Comparison of ENCODE assay signal across 31 cellular contexts in genomic region chr9:126619336-126619919, GRCh38. TPM values are rescaled to one million over a fixed set of nuclear protein-coding genes. Genes with fewer than 3 reads are reported as not detected.
DNase-seq lines count a peak whose midpoint lies in the region; ATAC-seq, FAIRE-seq and TF ChIP-seq lines count a peak whose summit lies in the region.
"Had no signal": no experiment of that assay in that cellular context is flagged by ENCODE, and none has a peak within 500 bp of the region (broad histone marks: within the 10 kb centered on the region; RNA-seq: fewer than 3 reads in every experiment).

No MANE protein-coding gene starts in this region.

- H3K4me1 ChIP-seq in GM23338 (ENCODE audit: insufficient read depth): peaks cover 80% of the 10 kb centered on the region
- H3K4me1 ChIP-seq in iPS-15b (ENCODE audit: control insufficient read depth, insufficient read depth, low read length): peaks cover 17% of the 10 kb centered on the region
- peaks cover 50% of the 10 kb centered on the region for H3K4me1 ChIP-seq in neural progenitor cell
- H3K4me1 ChIP-seq: adrenal gland had no signal

- FAIRE-seq in HTR-8/SVneo (lab: Jason Lieb, UNC): no peak
- FAIRE-seq: islet of Langerhans had no signal

- H3K9me3 Mint-ChIP-seq in GM23338 (no peaks in the 10 kb centered on the region), WTC11 (no peaks in the 10 kb centered on the region), neural progenitor cell (no peaks in the 10 kb centered on the region)
- H3K9me3 Mint-ChIP-seq: activated B cell treated with CpG ODN at 0.5 μM for 24 hours; activated naive CD4-positive, alpha-beta T cell treated with anti-CD3 and anti-CD28 coated beads for 36 hours; activated T-helper 1 cell treated with anti-CD3 and anti-CD28 coated beads, Interleukin-12 subunit alpha, Interleukin-12 subunit beta, Interleukin-2, Interleukin-4 antibody, amounts not matched to agents 30 ng/mL and 10 ng/mL and 1 ng/mL, durations not matched to agents 14 hours and 24 hours and 36 hours; naive thymus-derived CD4-positive, alpha-beta T cell; T-cell had no signal

- H4K20me1 ChIP-seq in GM23338 (replicated peaks; ENCODE audit: insufficient read depth) (peaks cover 18% of the 10 kb centered on the region), neural progenitor cell (ENCODE audit: low read depth) (peaks cover 98% of the 10 kb centered on the region)

- H3K27ac Mint-ChIP-seq in GM23338 (no peak overlapping the region), WTC11 (no peak overlapping the region), neural progenitor cell (no peak overlapping the region)
- H3K27ac Mint-ChIP-seq: activated B cell treated with CpG ODN at 0.5 μM for 24 hours; activated naive CD4-positive, alpha-beta T cell treated with anti-CD3 and anti-CD28 coated beads for 36 hours; activated T-helper 1 cell treated with anti-CD3 and anti-CD28 coated beads, Interleukin-12 subunit alpha, Interleukin-12 subunit beta, Interleukin-2, Interleukin-4 antibody, amounts not matched to agents 30 ng/mL and 10 ng/mL and 1 ng/mL, durations not matched to agents 14 hours and 24 hours and 36 hours; naive thymus-derived CD4-positive, alpha-beta T cell had no signal

- peaks cover 97% of the 10 kb centered on the region for H3K27me3 Mint-ChIP-seq in GM23338 (ENCODE audit: insufficient read depth, low read depth, poor library complexity)
- H3K27me3 Mint-ChIP-seq in WTC11 (ENCODE audit: low read depth): peaks cover 100% of the 10 kb centered on the region
- peaks cover 80% of the 10 kb centered on the region for H3K27me3 Mint-ChIP-seq in neural progenitor cell (ENCODE audit: insufficient read depth, low read depth)

- H3K36me3 ChIP-seq in GM23338 (ENCODE audit: insufficient read depth): no peaks in the 10 kb centered on the region
- no peaks in the 10 kb centered on the region for H3K36me3 ChIP-seq in iPS-15b (ENCODE audit: control insufficient read depth, insufficient read depth, low read length)
- no peaks in the 10 kb centered on the region for H3K36me3 ChIP-seq in neural progenitor cell
- H3K36me3 ChIP-seq: adrenal gland, transverse colon had no signal

- H3K9ac ChIP-seq in iPS-15b (ENCODE audit: low read depth, low read length): no peak overlapping the region
- no peak overlapping the region for H3K9ac ChIP-seq in neural progenitor cell

- H3K4me3 Mint-ChIP-seq in GM23338: peak overlapping the region; percentile 59
- H3K4me3 Mint-ChIP-seq in WTC11: peak overlapping the region; percentile 52
- H3K4me3 Mint-ChIP-seq in neural progenitor cell: peak overlapping the region; percentile 75
- H3K4me3 Mint-ChIP-seq: activated B cell treated with CpG ODN at 0.5 μM for 24 hours; activated naive CD4-positive, alpha-beta T cell treated with anti-CD3 and anti-CD28 coated beads for 36 hours; activated T-helper 1 cell treated with anti-CD3 and anti-CD28 coated beads, Interleukin-12 subunit alpha, Interleukin-12 subunit beta, Interleukin-2, Interleukin-4 antibody, amounts not matched to agents 30 ng/mL and 10 ng/mL and 1 ng/mL, durations not matched to agents 14 hours and 24 hours and 36 hours; T-cell had no signal

- TF ChIP-seq CTCF in GM23338 (conservative IDR thresholded peaks at IDR 0.05; ENCODE audit: low read depth in 2 of 2) (no peak), WTC11 (IDR thresholded peaks at IDR 0.05) (no peak), neural progenitor cell (IDR thresholded peaks at IDR 0.05) (no peak)

- intact Hi-C loops in cardiac septum (cut with DNase I): no loop called here

- CTCF ChIA-PET in WTC11 (lab: Charles Lee): interaction anchor here (0.6 to 2.0 kb wide), 6 partner anchors 12 to 1352 kb away, joined by 3 to 10 read pairs (median 4); no protein-coding TSS in a partner anchor

- H3F3A ChIP-seq in GM23338 (replicated peaks; ENCODE audit: low read depth): peaks cover 29% of the 10 kb centered on the region
- peaks cover 47% of the 10 kb centered on the region for H3F3A ChIP-seq in neural progenitor cell (ENCODE audit: low read depth)

- no peaks in the 10 kb centered on the region for H3K79me2 ChIP-seq in GM23338 (replicated peaks; ENCODE audit: insufficient read depth)
- no peaks in the 10 kb centered on the region for H3K79me2 ChIP-seq in neural progenitor cell (ENCODE audit: low read depth)

- H3K9me2 ChIP-seq in GM23338 (ENCODE audit: insufficient read depth): no peaks in the 10 kb centered on the region

- H3K4me3 ChIP-seq in GM23338 (peak overlapping the region; percentile 57), iPS-15b (ENCODE audit: low read depth, low read length) (peak overlapping the region; percentile 35), neural progenitor cell (no peak overlapping the region)
- H3K4me3 ChIP-seq: adrenal gland, transverse colon had no signal

- ATAC-seq in GM23338 (peak; percentile 0; the same call in 2 of the 3 replicates), WTC11 (peak; percentile 3), GM19452 (IDR thresholded peaks at IDR 0.05; ENCODE audit: unreplicated experiment) (no peak)
- ATAC-seq: naive thymus-derived CD4-positive, alpha-beta T cell; T-cell had no signal

- H3K27me3 ChIP-seq in GM23338 (ENCODE audit: insufficient read depth) (peaks cover 100% of the 10 kb centered on the region), iPS-15b (ENCODE audit: control insufficient read depth, insufficient read depth, low read length) (peaks cover 100% of the 10 kb centered on the region), neural progenitor cell (peaks cover 100% of the 10 kb centered on the region)

- H2AFZ ChIP-seq in GM23338 (no peak overlapping the region), neural progenitor cell (replicated peaks) (no peak overlapping the region)

- no peaks in the 10 kb centered on the region for H3K9me3 ChIP-seq in iPS-15b (ENCODE audit: control insufficient read depth, insufficient read depth, low read length)
- H3K9me3 ChIP-seq in neural progenitor cell (ENCODE audit: low read depth): no peaks in the 10 kb centered on the region
- H3K9me3 ChIP-seq: adrenal gland, transverse colon had no signal

- no peaks in the 10 kb centered on the region for H3K36me3 Mint-ChIP-seq in GM23338 (ENCODE audit: low read depth)
- H3K36me3 Mint-ChIP-seq in WTC11: no peaks in the 10 kb centered on the region
- H3K36me3 Mint-ChIP-seq in neural progenitor cell: peaks cover 3% of the 10 kb centered on the region
- H3K36me3 Mint-ChIP-seq: naive thymus-derived CD4-positive, alpha-beta T cell; T-cell had no signal

- H3K27ac ChIP-seq in GM23338 (ENCODE audit: low read depth): no peak overlapping the region
- H3K27ac ChIP-seq in neural progenitor cell: no peak overlapping the region
- H3K27ac ChIP-seq: adrenal gland, epithelial cell of prostate, transverse colon had no signal

- H3K4me2 ChIP-seq in GM23338 (peak overlapping the region; percentile 85), neural progenitor cell (no peak overlapping the region)

- DNase-seq in GM23338 (ENCODE audit: low spot score): peak; percentile 45
- no peak for DNase-seq in WTC11 (ENCODE audit: low spot score)
- DNase-seq in neural progenitor cell (ENCODE audit: low spot score): no peak
- DNase-seq in HTR-8/SVneo (ENCODE audit: insufficient read length, low spot score): no peak
- no peak for DNase-seq in D341Med (ENCODE audit: low spot score)
- DNase-seq in cardiac septum (ENCODE audit: low spot score): no peak
- DNase-seq: activated B cell treated with CpG ODN at 0.5 μM for 24 hours; activated CD4-positive, alpha-beta T cell treated with anti-CD3 and anti-CD28 coated beads, Interleukin-2, amount 50 U/mL, for 1 hour; activated naive CD4-positive, alpha-beta T cell treated with anti-CD3 and anti-CD28 coated beads for 36 hours; adrenal gland; cerebellar nuclear complex; hippocampal formation; midbrain; naive thymus-derived CD4-positive, alpha-beta T cell; NCI-H1417 treated with DMSO at 0.1 percent for 48 hours; NCI-H2029 treated with DMSO at 0.1 percent for 48 hours; NCI-H226; NCI-H526 treated with DMSO at 0.1 percent for 48 hours; NK-92 treated with Interleukin-12 subunit alpha and Interleukin-12 subunit beta, amount 100 ng/mL, for 24 hours; stimulated activated CD4-positive, alpha-beta T cell treated with anti-CD3 and anti-CD28 coated beads, Interleukin-15, amount 100 ng/mL, for 24 hours; stimulated activated CD4-positive, alpha-beta T cell treated with anti-CD3 and anti-CD28 coated beads, Interleukin-4, amount 100 ng/mL, for 4 hours; T-cell; transverse colon had no signal

- H3K4me1 Mint-ChIP-seq in GM23338 (peaks cover 71% of the 10 kb centered on the region), WTC11 (peaks cover 80% of the 10 kb centered on the region), neural progenitor cell (peaks cover 81% of the 10 kb centered on the region)

- POLR2A ChIA-PET in WTC11 (lab: Charles Lee): no interaction called here

TF ChIP-seq in GM23338, 12 proteins besides CTCF, POLR2A, EP300 and RAD21:
- no peak for TF ChIP-seq NANOG (IDR thresholded peaks at IDR 0.05; ENCODE audit: borderline replicate concordance)
- peak; percentile 40 for TF ChIP-seq EZH2 (IDR thresholded peaks at IDR 0.05; ENCODE audit: low read depth, unreplicated experiment)

TF ChIP-seq in WTC11, 78 proteins besides CTCF, POLR2A, EP300 and RAD21 (continues in another document):
- TF ChIP-seq CDX4 (CRISPR knock-in tag; IDR thresholded peaks at IDR 0.05; ENCODE audit: borderline replicate concordance) (no peak), ELF4 (CRISPR knock-in tag; IDR thresholded peaks at IDR 0.05; ENCODE audit: low read depth) (no peak), ETV6 (CRISPR knock-in tag; IDR thresholded peaks at IDR 0.05) (no peak), NFATC4 (CRISPR knock-in tag; IDR thresholded peaks at IDR 0.05) (no peak), E2F4 (CRISPR knock-in tag; IDR thresholded peaks at IDR 0.05; ENCODE audit: borderline replicate concordance, low read depth) (no peak), IRF2 (CRISPR knock-in tag; IDR thresholded peaks at IDR 0.05; ENCODE audit: borderline replicate concordance, low read depth) (no peak)

RNA-seq across cellular contexts. Expression of gene LMX1B, which starts 5.7 kb away (rescaled TPM):
- 0.21 TPM in 1 of 2 replicates, not detected in the other for total RNA-seq in GM23338 (2014; rRNA removed; shearing (Covaris generic))
- polyA plus RNA-seq in GM23338 (2016; fragmentation: Nextera tagmentation; extraction: Ambion mirVana): 0.05 and 0.08 TPM in 2 replicates
- total RNA-seq in WTC11 (2021) (4.6 to 12.4 TPM (median 5.1 TPM) in 3 replicates), neural progenitor cell (ENCODE audit: low replicate concordance) (0.19 and 0.50 TPM in 2 replicates), cardiac septum (0.62 TPM)
- total RNA-seq: activated B cell treated with CpG ODN at 0.5 μM for 24 hours; activated naive CD4-positive, alpha-beta T cell treated with anti-CD3 and anti-CD28 coated beads for 36 hours; activated T-helper 1 cell treated with anti-CD3 and anti-CD28 coated beads, Interleukin-12 subunit alpha, Interleukin-12 subunit beta, Interleukin-2, Interleukin-4 antibody, amounts not matched to agents 30 ng/mL and 10 ng/mL and 1 ng/mL, durations not matched to agents 14 hours and 24 hours and 36 hours; liver; naive thymus-derived CD4-positive, alpha-beta T cell; T-cell had no signal
- polyA plus RNA-seq: AG04450; BJ; liver; naive thymus-derived CD4-positive, alpha-beta T cell had no signal
